Comparison of ENCODE assay signal across 1 cellular context in the genomic region with DNA sequence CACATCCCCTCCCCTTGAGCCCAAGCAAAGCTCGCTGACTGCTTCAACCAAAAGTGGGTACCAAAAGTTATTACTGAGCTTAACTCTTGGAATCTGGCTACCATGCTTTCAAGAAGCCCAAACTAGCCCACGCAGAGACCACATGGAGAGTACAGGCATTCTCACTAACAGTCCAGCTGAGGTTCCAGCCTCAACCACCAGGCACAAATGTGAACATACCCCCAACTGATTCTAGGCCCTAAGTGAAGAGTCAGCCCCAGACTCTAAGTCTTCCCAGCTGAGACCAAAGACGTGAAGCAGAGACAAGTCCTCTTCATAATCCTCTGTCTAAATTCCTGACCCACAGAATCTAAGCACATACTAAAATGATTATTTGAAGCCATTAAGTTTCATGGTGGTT.
TF ChIP-seq lines count a peak whose summit lies in the region.

No MANE protein-coding gene starts in this region.

TF ChIP-seq in WTC11, 78 proteins besides CTCF, POLR2A, EP300 and RAD21 (continued from another document):
- TF ChIP-seq ZNF671 (CRISPR knock-in tag; IDR thresholded peaks at IDR 0.05) (no peak), ZNF219 (CRISPR knock-in tag; IDR thresholded peaks at IDR 0.05; ENCODE audit: borderline replicate concordance) (no peak), FOXJ3 (CRISPR knock-in tag; IDR thresholded peaks at IDR 0.05; ENCODE audit: borderline replicate concordance) (no peak), CREB1 (CRISPR knock-in tag; IDR thresholded peaks at IDR 0.05) (no peak), ZNF317 (CRISPR knock-in tag; IDR thresholded peaks at IDR 0.05; ENCODE audit: borderline replicate concordance, low read depth) (no peak), SMAD3 (CRISPR knock-in tag; IDR thresholded peaks at IDR 0.05; ENCODE audit: borderline replicate concordance) (no peak), NFE2L1 (CRISPR knock-in tag; IDR thresholded peaks at IDR 0.05) (no peak), ZBTB21 (CRISPR knock-in tag; IDR thresholded peaks at IDR 0.05; ENCODE audit: borderline replicate concordance) (no peak), PRRX2 (CRISPR knock-in tag; IDR thresholded peaks at IDR 0.05) (no peak)
- TF ChIP-seq, protein P1, sequence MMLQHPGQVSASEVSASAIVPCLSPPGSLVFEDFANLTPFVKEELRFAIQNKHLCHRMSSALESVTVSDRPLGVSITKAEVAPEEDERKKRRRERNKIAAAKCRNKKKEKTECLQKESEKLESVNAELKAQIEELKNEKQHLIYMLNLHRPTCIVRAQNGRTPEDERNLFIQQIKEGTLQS (CRISPR knock-in tag; conservative IDR thresholded peaks at IDR 0.05), result no peak
- TF ChIP-seq, protein P2, sequence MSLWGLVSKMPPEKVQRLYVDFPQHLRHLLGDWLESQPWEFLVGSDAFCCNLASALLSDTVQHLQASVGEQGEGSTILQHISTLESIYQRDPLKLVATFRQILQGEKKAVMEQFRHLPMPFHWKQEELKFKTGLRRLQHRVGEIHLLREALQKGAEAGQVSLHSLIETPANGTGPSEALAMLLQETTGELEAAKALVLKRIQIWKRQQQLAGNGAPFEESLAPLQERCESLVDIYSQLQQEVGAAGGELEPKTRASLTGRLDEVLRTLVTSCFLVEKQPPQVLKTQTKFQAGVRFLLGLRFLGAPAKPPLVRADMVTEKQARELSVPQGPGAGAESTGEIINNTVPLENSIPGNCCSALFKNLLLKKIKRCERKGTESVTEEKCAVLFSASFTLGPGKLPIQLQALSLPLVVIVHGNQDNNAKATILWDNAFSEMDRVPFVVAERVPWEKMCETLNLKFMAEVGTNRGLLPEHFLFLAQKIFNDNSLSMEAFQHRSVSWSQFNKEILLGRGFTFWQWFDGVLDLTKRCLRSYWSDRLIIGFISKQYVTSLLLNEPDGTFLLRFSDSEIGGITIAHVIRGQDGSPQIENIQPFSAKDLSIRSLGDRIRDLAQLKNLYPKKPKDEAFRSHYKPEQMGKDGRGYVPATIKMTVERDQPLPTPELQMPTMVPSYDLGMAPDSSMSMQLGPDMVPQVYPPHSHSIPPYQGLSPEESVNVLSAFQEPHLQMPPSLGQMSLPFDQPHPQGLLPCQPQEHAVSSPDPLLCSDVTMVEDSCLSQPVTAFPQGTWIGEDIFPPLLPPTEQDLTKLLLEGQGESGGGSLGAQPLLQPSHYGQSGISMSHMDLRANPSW (CRISPR knock-in tag; conservative IDR thresholded peaks at IDR 0.05; ENCODE audit: low read depth), result no peak
